9 cellular contexts compared by ENCODE assay signal in the genomic region with DNA sequence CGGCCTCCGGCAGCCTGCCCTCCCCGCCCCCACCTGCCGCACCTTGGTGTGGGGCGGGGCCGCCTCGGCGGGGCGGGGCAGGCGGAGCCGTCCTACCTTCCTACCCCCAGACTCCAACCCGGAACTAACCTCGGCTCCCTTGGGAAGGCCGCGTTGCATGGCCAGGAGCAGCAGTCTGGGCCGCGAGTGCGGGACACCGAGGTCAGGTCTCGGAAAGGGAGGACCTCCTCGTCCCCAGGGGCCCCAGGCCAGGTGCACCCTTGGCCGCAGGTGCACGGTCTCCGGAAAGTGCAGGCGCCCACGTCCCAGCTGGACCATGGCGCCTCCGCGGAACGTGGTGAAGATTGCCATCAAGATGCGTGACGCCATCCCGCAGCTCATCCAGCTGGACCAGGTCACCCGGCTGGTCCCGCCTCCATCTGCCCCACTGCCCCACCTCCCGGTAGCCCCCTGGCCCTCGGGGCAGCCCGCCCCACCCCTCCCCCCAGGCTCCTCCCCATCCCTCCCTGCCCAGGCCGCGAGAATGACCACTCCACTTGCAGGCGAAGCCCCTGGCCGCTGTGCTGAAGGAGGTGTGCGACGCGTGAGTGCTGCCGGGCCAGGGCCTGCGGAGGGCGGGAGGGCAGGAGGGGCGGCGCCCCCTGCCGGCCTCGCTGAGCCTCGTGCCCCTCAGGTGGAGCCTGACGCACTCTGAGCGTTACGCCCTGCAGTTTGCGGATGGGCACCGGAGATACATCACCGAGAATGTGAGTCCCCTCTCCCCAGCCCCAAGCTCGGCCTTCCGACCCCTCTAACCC. TPM values are rescaled to one million over a fixed set of nuclear protein-coding genes. Genes with fewer than 3 reads are reported as not detected.
DNase-seq lines count a peak whose midpoint lies in the region; ATAC-seq and TF ChIP-seq lines count a peak whose summit lies in the region.
"Had no signal": no experiment of that assay in that cellular context is flagged by ENCODE, and none has a peak within 500 bp of the region (broad histone marks: within the 10 kb centered on the region; RNA-seq: fewer than 3 reads in every experiment).

A gene with protein sequence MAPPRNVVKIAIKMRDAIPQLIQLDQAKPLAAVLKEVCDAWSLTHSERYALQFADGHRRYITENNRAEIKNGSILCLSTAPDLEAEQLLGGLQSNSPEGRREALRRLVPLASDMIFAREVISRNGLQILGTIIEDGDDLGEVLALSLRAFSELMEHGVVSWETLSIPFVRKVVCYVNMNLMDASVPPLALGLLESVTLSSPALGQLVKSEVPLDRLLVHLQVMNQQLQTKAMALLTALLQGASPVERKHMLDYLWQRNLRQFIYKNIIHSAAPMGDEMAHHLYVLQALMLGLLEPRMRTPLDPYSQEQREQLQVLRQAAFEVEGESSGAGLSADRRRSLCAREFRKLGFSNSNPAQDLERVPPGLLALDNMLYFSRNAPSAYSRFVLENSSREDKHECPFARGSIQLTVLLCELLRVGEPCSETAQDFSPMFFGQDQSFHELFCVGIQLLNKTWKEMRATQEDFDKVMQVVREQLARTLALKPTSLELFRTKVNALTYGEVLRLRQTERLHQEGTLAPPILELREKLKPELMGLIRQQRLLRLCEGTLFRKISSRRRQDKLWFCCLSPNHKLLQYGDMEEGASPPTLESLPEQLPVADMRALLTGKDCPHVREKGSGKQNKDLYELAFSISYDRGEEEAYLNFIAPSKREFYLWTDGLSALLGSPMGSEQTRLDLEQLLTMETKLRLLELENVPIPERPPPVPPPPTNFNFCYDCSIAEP (plus strand): TSS at position 121 of the 797 bp plus-strand sequence. CDS start 196 bp downstream, at position 317.

- ATAC-seq in GM19455 (IDR thresholded peaks at IDR 0.05; ENCODE audit: unreplicated experiment): no peak
- no peak for ATAC-seq in GM18909 (IDR thresholded peaks at IDR 0.05; ENCODE audit: poor library complexity, unreplicated experiment)

- H3K27me3 ChIP-seq in neutrophil: no peaks in the 10 kb centered on the region

- peak; percentile 16 for TF ChIP-seq CTCF in fibroblast of pulmonary artery (IDR thresholded peaks at IDR 0.05; ENCODE audit: low read length, missing control alignments)
- no peak for TF ChIP-seq CTCF in neutrophil (IDR thresholded peaks at IDR 0.05)

- no peak within 1 kb of the TSS for H3K4me3 ChIP-seq in fibroblast of pulmonary artery (replicated peaks; ENCODE audit: low read depth, low read length)
- no peak within 1 kb of the TSS for H3K4me3 ChIP-seq in neutrophil (ENCODE audit: low read depth in 1 of 2, low read length in 1 of 2)

- no peaks in the 10 kb centered on the region for H3K9me3 ChIP-seq in neutrophil

- H3K4me1 ChIP-seq in neutrophil (ENCODE audit: control insufficient read depth in 1 of 2, insufficient read depth in 1 of 2, low read depth in 1 of 2, low read length in 1 of 2): no peaks in the 10 kb centered on the region

- peaks cover 97% of the 10 kb centered on the region for H3K36me3 ChIP-seq in neutrophil

- H3K27ac ChIP-seq in neutrophil: peak within 1 kb of the TSS; percentile 6

- peak; percentile 73 for DNase-seq in DMS153 (lab: John Stamatoyannopoulos, UW)
- DNase-seq in NCI-H526 treated with DMSO at 0.1 percent for 48 hours (lab: John Stamatoyannopoulos, UW): peak; percentile 1
- no peak for DNase-seq in fibroblast of pulmonary artery (ENCODE audit: low read depth)
- no peak for DNase-seq in SK-N-DZ (ENCODE audit: low spot score)
- DNase-seq in RPMI8226: no peak
- DNase-seq: activated naive CD8-positive, alpha-beta T cell treated with anti-CD3 and anti-CD28 coated beads, Interleukin-2, amount 10 ng/mL, durations not matched to agents 7 days and 5 days had no signal

RNA-seq across cellular contexts. Expression of the gene that starts here (rescaled TPM):
- polyA plus RNA-seq in SK-N-DZ (2014; cell fraction: cytosol; rRNA removed): 1.8 and 3.1 TPM in 2 replicates
- polyA plus RNA-seq in SK-N-DZ (2014; cell fraction: nucleus; rRNA removed): 30.9 and 36.3 TPM in 2 replicates

Comparison
In these comparisons a context has a peak if more than half of its experiments do, and no peak if none do; other contexts are left out.
1. DNase-seq: peak in DMS153 (single experiment) and NCI-H526 treated with DMSO at 0.1 percent for 48 hours (single experiment); none in fibroblast of pulmonary artery (single experiment), SK-N-DZ (single experiment) and RPMI8226 (single experiment).